Comparison of ENCODE assay signal across 9 cellular contexts in genomic region chr5:133240425-133241091, GRCh38.
DNase-seq lines count a peak whose midpoint lies in the region; ATAC-seq, FAIRE-seq and TF ChIP-seq lines count a peak whose summit lies in the region.
"Had no signal": no experiment of that assay in that cellular context is flagged by ENCODE, and none has a peak within 500 bp of the region (broad histone marks: within the 10 kb centered on the region; RNA-seq: fewer than 3 reads in every experiment).

No MANE protein-coding gene starts in this region.

- no peaks in the 10 kb centered on the region for H4K20me1 ChIP-seq in fibroblast of lung (ENCODE audit: control insufficient read depth, extremely low read depth, insufficient read depth, low read length)

- H3K4me1 ChIP-seq in fibroblast of lung (ENCODE audit: control insufficient read depth, extremely low read depth, insufficient read depth, low read length) (peaks cover 4% of the 10 kb centered on the region), small intestine (ENCODE audit: control insufficient read depth in 2 of 2, insufficient read depth in 1 of 2, low read depth in 1 of 2, low read length in 1 of 2) (peaks cover 0 to 3% of the 10 kb centered on the region in 2 donors)
- H3K4me1 ChIP-seq: tibial artery had no signal

- H3K79me2 ChIP-seq in fibroblast of lung (ENCODE audit: control insufficient read depth, insufficient read depth, low read length): no peaks in the 10 kb centered on the region

- DNase-seq in stimulated activated CD4-positive, alpha-beta T cell treated with anti-CD3 and anti-CD28 coated beads, Interleukin-15, amount 100 ng/mL, for 24 hours: peak; percentile 65
- DNase-seq in stimulated activated CD4-positive, alpha-beta T cell treated with anti-CD3 and anti-CD28 coated beads, Interleukin-12 subunit alpha, Interleukin-12 subunit beta, amount 100 ng/mL, for 4 hours: no peak
- DNase-seq in SKM-1 (lab: John Stamatoyannopoulos, UW; ENCODE audit: unreplicated experiment) (peak; percentile 56), fibroblast of lung (ENCODE audit: low read depth in 2 of 2) (peak; percentile 95 to 98), small intestine (peak; percentile 89), NCI-H2107 (lab: John Stamatoyannopoulos, UW) (no peak), NCI-H446 (lab: John Stamatoyannopoulos, UW) (no peak)

- FAIRE-seq in small intestine (lab: Jason Lieb, UNC): no peak

- no peak for TF ChIP-seq CTCF in fibroblast of lung (conservative IDR thresholded peaks at IDR 0.05 in 1 of 2, IDR thresholded peaks at IDR 0.05 in 1 of 2; ENCODE audit: low read depth in 1 of 2, low read length in 2 of 2)

- H3K9me3 ChIP-seq in fibroblast of lung (ENCODE audit: control insufficient read depth, insufficient read depth, low read depth, low read length) (no peaks in the 10 kb centered on the region), small intestine (ENCODE audit: control insufficient read depth, low read depth) (no peaks in the 10 kb centered on the region)
- H3K9me3 ChIP-seq: tibial artery had no signal

- H3K4me3 ChIP-seq in fibroblast of lung (replicated peaks in 1 of 4; ENCODE audit: control extremely low read depth in 1 of 4, insufficient read depth in 1 of 4, low read depth in 3 of 4, low read length in 4 of 4) (no peak overlapping the region), small intestine (ENCODE audit: low read depth in 1 of 2, low read length in 2 of 2) (no peak overlapping the region)
- H3K4me3 ChIP-seq: tibial artery had no signal

- H3K27ac ChIP-seq in fibroblast of lung (ENCODE audit: insufficient read depth, low read length) (no peak overlapping the region), small intestine (ENCODE audit: low read depth in 1 of 2, low read length in 1 of 2) (no peak overlapping the region)
- H3K27ac ChIP-seq: tibial artery had no signal

- H3K4me2 ChIP-seq in fibroblast of lung (ENCODE audit: extremely low read depth, insufficient read depth, low read length): no peak overlapping the region

- ATAC-seq in HG03175 (IDR thresholded peaks at IDR 0.05; ENCODE audit: unreplicated experiment): peak; percentile 57

- H3K9ac ChIP-seq in fibroblast of lung (ENCODE audit: insufficient read depth, low read length): no peak overlapping the region

- H2AFZ ChIP-seq in fibroblast of lung (ENCODE audit: low read length): no peak overlapping the region

- H3K27me3 ChIP-seq in fibroblast of lung (ENCODE audit: control insufficient read depth, insufficient read depth, low read length): no peaks in the 10 kb centered on the region
- no peaks in the 10 kb centered on the region for H3K27me3 ChIP-seq in small intestine (ENCODE audit: control insufficient read depth in 2 of 2, insufficient read depth in 2 of 2, low read length in 2 of 2)
- H3K27me3 ChIP-seq: tibial artery had no signal

- 39 to 71% (median 42%) methylated on average over 9 of the region's 9 CpGs for WGBS in small intestine, 3 donors

- no peaks in the 10 kb centered on the region for H3K36me3 ChIP-seq in fibroblast of lung (ENCODE audit: control insufficient read depth, insufficient read depth, low read length)
- H3K36me3 ChIP-seq in small intestine (ENCODE audit: control insufficient read depth in 2 of 2, insufficient read depth in 2 of 2, low read length in 2 of 2): no peaks in the 10 kb centered on the region
- H3K36me3 ChIP-seq: tibial artery had no signal

Comparison
In these comparisons a context has a peak if more than half of its experiments do, and no peak if none do; other contexts are left out.
1. DNase-seq: peak in stimulated activated CD4-positive, alpha-beta T cell treated with anti-CD3 and anti-CD28 coated beads, Interleukin-15, amount 100 ng/mL, for 24 hours (single experiment), SKM-1 (single experiment), fibroblast of lung (2 of 2) and small intestine (single experiment); none in stimulated activated CD4-positive, alpha-beta T cell treated with anti-CD3 and anti-CD28 coated beads, Interleukin-12 subunit alpha, Interleukin-12 subunit beta, amount 100 ng/mL, for 4 hours (single experiment), NCI-H2107 (single experiment) and NCI-H446 (0 of 2).